In genomic region chr17:82496529-82497434, GRCh38 we compare ENCODE assay signal across 8 cellular contexts. TPM values are rescaled to one million over a fixed set of nuclear protein-coding genes. Genes with fewer than 3 reads are reported as not detected.
DNase-seq lines count a peak whose midpoint lies in the region; ATAC-seq and TF ChIP-seq lines count a peak whose summit lies in the region.

No MANE protein-coding gene starts in this region.

- ATAC-seq in HG02571 (IDR thresholded peaks at IDR 0.05; ENCODE audit: unreplicated experiment) (peak; percentile 48), T-cell (replicated peaks in 1 of 4) (peak; percentile 80 to 81 (median 80)), heart right ventricle (peak; percentile 81 to 94 (median 90))

- DNase-seq in GM04504 (ENCODE audit: low read depth) (peak; percentile 84), NCI-H1417 (lab: John Stamatoyannopoulos, UW) (peak; percentile 91 to 96 (median 94)), T-cell (peak; percentile 57 to 92 (median 79)), adrenal gland (peak; percentile 96 to 98 (median 98)), heart right ventricle (peak; percentile 96 to 97), pons (ENCODE audit: low spot score) (peak; percentile 93), tibial nerve (ENCODE audit: low spot score in 2 of 2) (peak; percentile 94 to 95)

- intact Hi-C loops in adrenal gland (cut with DNase I), result no loop called here
- intact Hi-C loops in heart right ventricle (cut with DNase I), result loop anchor here in 6 of 10 donors (1.0 to 10.0 kb wide), 7 partner anchors 23 to 144 kb away; partner anchors contain the start of genes FOXK2 (in 1 of the 6), NARF (in 1 of the 6) and TEX19 (in 1 of the 6)

- H3K4me1 ChIP-seq in adrenal gland (replicated peaks in 1 of 2), result peaks cover 5 to 33% of the 10 kb centered on the region in 2 donors
- H3K4me1 ChIP-seq in heart right ventricle, result peaks cover 6 to 30% (median 15%) of the 10 kb centered on the region in 9 donors
- peaks cover 0 to 34% (median 9%) of the 10 kb centered on the region in 4 donors for H3K4me1 ChIP-seq in tibial nerve

- peaks cover 0 to 3% of the 10 kb centered on the region in 2 donors for H3K27me3 Mint-ChIP-seq in T-cell

- H3K4me3 ChIP-seq in adrenal gland (peak overlapping the region in 2 of 4 donors; percentile 46 to 62), heart right ventricle (peak overlapping the region; percentile 44 to 84 (median 68)), tibial nerve (peak overlapping the region; percentile 42 to 86 (median 70))

- no peaks in the 10 kb centered on the region for H3K9me3 ChIP-seq in adrenal gland (replicated peaks in 1 of 3)
- no peaks in the 10 kb centered on the region for H3K9me3 ChIP-seq in heart right ventricle
- H3K9me3 ChIP-seq in tibial nerve, result no peaks in the 10 kb centered on the region

- H3K27me3 ChIP-seq in adrenal gland (no peaks in the 10 kb centered on the region), heart right ventricle (no peaks in the 10 kb centered on the region), tibial nerve (no peaks in the 10 kb centered on the region)

- 11 to 36% (median 22%) methylated on average over 3 to 83 of the region's 83 CpGs for WGBS in adrenal gland, 4 donors
- WGBS in heart right ventricle, 2 donors, result 9 to 10% methylated on average over 76 to 83 of the region's 83 CpGs
- WGBS in tibial nerve, 2 donors, result 10 to 13% methylated on average over 35 to 46 of the region's 83 CpGs

- H3K9me3 Mint-ChIP-seq in T-cell, result no peaks in the 10 kb centered on the region

- H3K4me1 Mint-ChIP-seq in T-cell, result peaks cover 16 to 23% (median 20%) of the 10 kb centered on the region in 3 donors

- peak; percentile 34 to 98 for TF ChIP-seq EP300 in tibial nerve (IDR thresholded peaks at IDR 0.05)

- CTCF ChIA-PET in T-cell (lab: Charles Lee), result interaction anchor here in 1 of 2 donors (1.0 kb wide), 1 partner anchor 22 kb away, joined by 3 read pairs; no protein-coding TSS in a partner anchor

- H3K27ac ChIP-seq in adrenal gland, result peak overlapping the region in 4 of 5 donors; percentile 68 to 87 (median 78)
- peak overlapping the region; percentile 74 to 89 (median 82) for H3K27ac ChIP-seq in heart right ventricle
- peak overlapping the region; percentile 84 to 97 (median 92) for H3K27ac ChIP-seq in tibial nerve

- TF ChIP-seq POLR2A in adrenal gland (IDR thresholded peaks at IDR 0.05) (peak; percentile 53 to 70), tibial nerve (IDR thresholded peaks at IDR 0.05) (peak; percentile 86 to 87)

- POLR2A ChIA-PET in T-cell (lab: Charles Lee), result no interaction called here

- H3K36me3 Mint-ChIP-seq in T-cell, result no peaks in the 10 kb centered on the region

- peak overlapping the region; percentile 70 to 85 (median 73) for H3K4me3 Mint-ChIP-seq in T-cell

- peak overlapping the region; percentile 39 to 79 for H3K27ac Mint-ChIP-seq in T-cell

- no peak for TF ChIP-seq CTCF in adrenal gland (IDR thresholded peaks at IDR 0.05)
- peak in 1 of 9 donors; percentile 18 for TF ChIP-seq CTCF in heart right ventricle (IDR thresholded peaks at IDR 0.05)
- TF ChIP-seq CTCF in tibial nerve (IDR thresholded peaks at IDR 0.05), result peak in 2 of 5 experiments; percentile 10 to 16

- H3K36me3 ChIP-seq in adrenal gland (replicated peaks in 1 of 2), result no peaks in the 10 kb centered on the region
- no peaks in the 10 kb centered on the region for H3K36me3 ChIP-seq in heart right ventricle
- no peaks in the 10 kb centered on the region for H3K36me3 ChIP-seq in tibial nerve

RNA-seq across cellular contexts. Expression of gene FOXK2, which starts 22.8 kb away (rescaled TPM):
- total RNA-seq in T-cell, result 10 to 100 TPM; 45.8 to 65.5 (median 61.9) TPM
- total RNA-seq in adrenal gland, result 100 to 1,000 TPM in 1 of 8 donors, 10 to 100 TPM in 7; 30.5 to 138 (median 49.0) TPM
- 10 to 100 TPM; 33.2 to 43.0 (median 38.9) TPM for polyA plus RNA-seq in adrenal gland
- 10 to 100 TPM; 27.5 to 66.6 (median 31.0) TPM for total RNA-seq in heart right ventricle
- polyA plus RNA-seq in heart right ventricle, result 10 to 100 TPM; 16.5 to 24.7 TPM
- total RNA-seq in tibial nerve, result 10 to 100 TPM; 29.6 to 65.4 (median 33.3) TPM

RNA-seq across cellular contexts. Expression of gene NARF, which starts 38.2 kb away (rescaled TPM):
- total RNA-seq in T-cell, result 100 to 1,000 TPM in 3 of 5 donors, 10 to 100 TPM in 2; 85.7 to 113 (median 101) TPM
- 10 to 100 TPM; 21.8 to 65.6 (median 55.1) TPM for total RNA-seq in adrenal gland
- 100 to 1,000 TPM in 2 of 3 donors, 10 to 100 TPM in 1; 26.3 to 198 (median 116) TPM for polyA plus RNA-seq in adrenal gland
- 10 to 100 TPM; 48.4 to 74.8 (median 60.4) TPM for total RNA-seq in heart right ventricle
- 100 to 1,000 TPM in 1 of 2 donors, 10 to 100 TPM in 1; 68.7 to 179 TPM for polyA plus RNA-seq in heart right ventricle
- 10 to 100 TPM; 25.8 to 79.2 (median 59.9) TPM for total RNA-seq in tibial nerve

RNA-seq across cellular contexts. Expression of gene CYBC1, which starts 46.2 kb away (rescaled TPM):
- total RNA-seq in T-cell (100 to 1,000 TPM; 148 to 274 (median 262) TPM), adrenal gland (100 to 1,000 TPM in 3 of 8 donors, 10 to 100 TPM in 5; 53.7 to 160 (median 88.2) TPM), heart right ventricle (10 to 100 TPM; 13.4 to 56.6 (median 20.5) TPM), tibial nerve (100 to 1,000 TPM in 2 of 4 donors, 10 to 100 TPM in 2; 45.4 to 106 (median 86.4) TPM)
- polyA plus RNA-seq in adrenal gland (10 to 100 TPM; 38.9 to 73.9 (median 61.2) TPM), heart right ventricle (10 to 100 TPM; 26.3 to 32.5 TPM)

Comparison
In these comparisons a context has a peak if more than half of its experiments do, and no peak if none do; other contexts are left out.
1. intact Hi-C loops: an anchor here in heart right ventricle (1.0 to 10.0 kb wide); none called in adrenal gland.